1 cellular context compared by ENCODE assay signal in genomic region chr14:91140672-91141071, GRCh38.
TF ChIP-seq lines count a peak whose summit lies in the region.

No MANE protein-coding gene starts in this region.

TF ChIP-seq in HepG2, 621 proteins besides CTCF, POLR2A, EP300 and RAD21:
- TF ChIP-seq SMC3 (IDR thresholded peaks at IDR 0.05; ENCODE audit: low read length) (peak; percentile 45; the same call in 1 of the 2 replicates), ZNF549 (CRISPR knock-in tag; IDR thresholded peaks at IDR 0.05) (no peak), PBX3 (CRISPR knock-in tag; IDR thresholded peaks at IDR 0.05; ENCODE audit: borderline replicate concordance) (no peak), PRDM4 (CRISPR knock-in tag; IDR thresholded peaks at IDR 0.05; ENCODE audit: borderline replicate concordance) (no peak), ZBTB25 (CRISPR knock-in tag; IDR thresholded peaks at IDR 0.05) (no peak), THAP11 (CRISPR knock-in tag; IDR thresholded peaks at IDR 0.05) (no peak), ZMYM2 (CRISPR knock-in tag; IDR thresholded peaks at IDR 0.05) (no peak), STAG1 (CRISPR knock-in tag; IDR thresholded peaks at IDR 0.05) (peak; percentile 62), ZNF12 (CRISPR knock-in tag; IDR thresholded peaks at IDR 0.05) (0 out of 2 replicates have a peak, but pooled peaks have one; percentile 44)
